In genomic region chr4:66055999-66056398, GRCh38 we compare ENCODE assay signal across 2 cellular contexts.
TF ChIP-seq lines count a peak whose summit lies in the region.

No MANE protein-coding gene starts in this region.

TF ChIP-seq in HepG2, 621 proteins besides CTCF, POLR2A, EP300 and RAD21 (continued from another document):
- peak; percentile 68 to 89 for TF ChIP-seq MAFK (conservative IDR thresholded peaks at IDR 0.05 in 1 of 2, IDR thresholded peaks at IDR 0.05 in 1 of 2; ENCODE audit: low read length in 2 of 2)
- TF ChIP-seq GABPA (IDR thresholded peaks at IDR 0.05; ENCODE audit: low read depth, low read length): no peak
- TF ChIP-seq GABPA (CRISPR knock-in tag; IDR thresholded peaks at IDR 0.05; ENCODE audit: low read depth): no peak
- TF ChIP-seq KLF16 (CRISPR knock-in tag; IDR thresholded peaks at IDR 0.05): no peak
- TF ChIP-seq MAFF (IDR thresholded peaks at IDR 0.05; ENCODE audit: low read depth, low read length): peak; percentile 83
- no peak for TF ChIP-seq SRSF1 (optimal IDR thresholded peaks at IDR 0.05; ENCODE audit: low read depth, low read length)

TF ChIP-seq in IMR-90, 13 proteins besides CTCF, POLR2A, EP300 and RAD21 (continued from another document):
- peak; percentile 80 for TF ChIP-seq MAFK (IDR thresholded peaks at IDR 0.05; ENCODE audit: low read depth, low read length)
